22 cellular contexts compared by ENCODE assay signal in the genomic region with DNA sequence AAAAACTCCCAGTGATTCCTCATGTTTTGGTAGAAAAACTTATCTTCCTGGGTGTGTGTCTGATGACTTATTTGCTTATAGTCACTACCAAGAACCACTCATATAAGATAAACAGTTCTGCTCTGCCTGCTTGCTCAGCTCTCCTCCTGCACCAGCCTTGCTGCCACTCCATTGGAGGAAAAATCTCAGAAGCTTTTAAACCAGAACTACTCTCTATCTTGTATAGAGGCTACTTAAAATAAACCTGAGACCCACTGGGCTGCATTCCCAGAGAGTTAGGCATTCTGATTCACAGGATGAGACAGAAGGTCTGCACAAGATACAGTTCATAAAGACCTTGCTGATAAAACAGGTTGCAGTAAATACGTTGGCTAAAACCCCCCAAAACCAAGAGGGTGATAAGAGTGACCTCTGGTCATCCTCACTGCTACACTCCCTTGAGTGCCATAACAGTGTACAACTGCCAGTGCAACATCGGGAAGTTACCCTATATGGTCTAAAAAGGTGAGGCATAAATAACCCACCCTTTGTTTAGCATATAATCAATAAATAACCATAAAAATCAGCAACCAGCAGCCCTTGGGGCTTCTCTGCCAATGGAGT.
DNase-seq lines count a peak whose midpoint lies in the region; TF ChIP-seq lines count a peak whose summit lies in the region.
"Had no signal": no experiment of that assay in that cellular context is flagged by ENCODE, and none has a peak within 500 bp of the region (broad histone marks: within the 10 kb centered on the region; RNA-seq: fewer than 3 reads in every experiment).

No MANE protein-coding gene starts in this region.

- DNase-seq in AG10803 (ENCODE audit: low read depth) (peak; percentile 1), ELF-1 (ENCODE audit: low read depth, low spot score) (peak; percentile 11), OCI-M1 (lab: John Stamatoyannopoulos, UW) (peak; percentile 48), fibroblast of villous mesenchyme (ENCODE audit: low read depth) (peak; percentile 89), brain microvascular endothelial cell (no peak), SIG-M5 treated with dmso at 0.1 percent for 504 hours (lab: John Stamatoyannopoulos, UW; ENCODE audit: unreplicated experiment) (no peak), NCI-H345 (lab: John Stamatoyannopoulos, UW) (no peak), D341Med (ENCODE audit: low spot score) (no peak)
- DNase-seq: activated gamma-delta T cell treated with Interleukin-2 at 50 U/mL for 16 hours; activated naive CD8-positive, alpha-beta T cell treated with anti-CD3 and anti-CD28 coated beads, Interleukin-2, amount 50 U/mL, for 24 hours; activated T-cell treated with anti-CD3 and anti-CD28 coated beads, Interleukin-2, amount 50 U/mL, for 24 hours; CD4-positive, alpha-beta memory T cell; cortex of kidney; DMS 273 treated with DMSO at 0.1 percent for 48 hours; GM23248; NCI-H187 treated with DMSO at 0.1 percent for 48 hours; NCI-H82; psoas muscle; transverse colon had no signal

- no peak overlapping the region for H3K4me3 ChIP-seq in AG10803 (ENCODE audit: low read length)
- H3K4me3 ChIP-seq in fibroblast of villous mesenchyme (ENCODE audit: low read depth, low read length): no peak overlapping the region
- no peak overlapping the region for H3K4me3 ChIP-seq in brain microvascular endothelial cell (ENCODE audit: low read depth, low read length)
- H3K4me3 ChIP-seq: GM23248, psoas muscle, SJSA1, transverse colon had no signal

- TF ChIP-seq CTCF in AG10803 (conservative IDR thresholded peaks at IDR 0.05; ENCODE audit: low read length) (no peak), fibroblast of villous mesenchyme (IDR thresholded peaks at IDR 0.05; ENCODE audit: insufficient read depth, low read depth, low read length) (no peak), brain microvascular endothelial cell (IDR thresholded peaks at IDR 0.05; ENCODE audit: low read depth, low read length, missing control alignments) (no peak)

- H3K36me3 ChIP-seq in brain microvascular endothelial cell (replicated peaks): no peaks in the 10 kb centered on the region
- H3K36me3 ChIP-seq: neutrophil, SJSA1, transverse colon had no signal

- H3K27ac ChIP-seq in brain microvascular endothelial cell: no peak overlapping the region
- H3K27ac ChIP-seq: GM23248, KMS-11, neutrophil, psoas muscle, SJSA1, transverse colon had no signal

- in situ Hi-C loops in brain microvascular endothelial cell (cut with HindIII; ENCODE audit: low pct_ligation_motif_present, low sequenced_read_pairs): no loop called here

- no peaks in the 10 kb centered on the region for H3K27me3 ChIP-seq in brain microvascular endothelial cell (replicated peaks)
- H3K27me3 ChIP-seq: neutrophil, SJSA1, transverse colon had no signal

Comparison
In these comparisons a context has a peak if more than half of its experiments do, and no peak if none do; other contexts are left out.
1. DNase-seq: peak in AG10803 (single experiment), ELF-1 (single experiment), OCI-M1 (single experiment) and fibroblast of villous mesenchyme (single experiment); none in brain microvascular endothelial cell (single experiment), SIG-M5 treated with dmso at 0.1 percent for 504 hours (single experiment), NCI-H345 (single experiment) and D341Med (single experiment).